25 cellular contexts compared by ENCODE assay signal in the genomic region with DNA sequence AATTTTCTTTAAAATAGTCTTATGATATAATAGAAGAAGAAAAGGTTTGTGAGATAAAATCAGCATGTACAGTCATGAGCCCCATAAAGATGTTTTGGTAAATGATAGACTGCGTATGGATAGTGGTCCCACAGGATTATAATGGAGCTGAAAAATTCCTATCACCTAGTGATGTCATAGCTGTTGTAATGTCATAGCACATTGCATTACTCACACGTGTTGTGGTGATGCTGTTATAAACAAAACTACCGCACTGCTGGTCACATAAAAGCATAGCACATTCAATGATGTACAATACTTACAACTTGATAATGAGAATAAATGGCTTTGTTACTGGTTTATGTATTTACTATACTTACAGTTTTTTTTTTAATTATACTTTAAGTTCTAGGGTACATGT.
DNase-seq lines count a peak whose midpoint lies in the region; ATAC-seq, FAIRE-seq and TF ChIP-seq lines count a peak whose summit lies in the region.
"Had no signal": no experiment of that assay in that cellular context is flagged by ENCODE, and none has a peak within 500 bp of the region (broad histone marks: within the 10 kb centered on the region; RNA-seq: fewer than 3 reads in every experiment).

No MANE protein-coding gene starts in this region.

- BruUV-seq in HepG2 (replicated peaks; lab: Mats Ljungman, UMichigan), result no TSS peak

- H3K36me3 ChIP-seq in HepG2 (replicated peaks in 1 of 2; ENCODE audit: control insufficient read depth in 1 of 2, insufficient read depth in 2 of 2, low read length in 2 of 2) (no peaks in the 10 kb centered on the region), right lobe of liver (no peaks in the 10 kb centered on the region), hepatocyte (replicated peaks; ENCODE audit: insufficient read depth, low read depth) (no peaks in the 10 kb centered on the region)
- H3K36me3 ChIP-seq: MG63 had no signal

- TF ChIP-seq RAD21 in HepG2 (CRISPR knock-in tag; IDR thresholded peaks at IDR 0.05), result no peak

- no peak for TF ChIP-seq POLR2A in HepG2 (IDR thresholded peaks at IDR 0.05; ENCODE audit: insufficient read depth in 1 of 2, low read depth in 2 of 2, low read length in 2 of 2)
- no peak for TF ChIP-seq POLR2A in right lobe of liver (IDR thresholded peaks at IDR 0.05)

- TF ChIP-seq EP300 in HepG2 (IDR thresholded peaks at IDR 0.05; ENCODE audit: low read depth in 2 of 2, low read length in 2 of 2) (no peak), HepG2 (CRISPR knock-in tag; IDR thresholded peaks at IDR 0.05; ENCODE audit: borderline replicate concordance) (no peak)

- H3K27me3 ChIP-seq in HepG2 (ENCODE audit: control insufficient read depth in 1 of 2, insufficient read depth in 2 of 2, low read length in 2 of 2) (no peaks in the 10 kb centered on the region), right lobe of liver (peaks cover 0 to 3% of the 10 kb centered on the region in 2 donors), hepatocyte (no peaks in the 10 kb centered on the region)
- H3K27me3 ChIP-seq: MG63 had no signal

- no peaks in the 10 kb centered on the region for H3K4me1 ChIP-seq in HepG2 (ENCODE audit: insufficient read depth, low read length)
- no peaks in the 10 kb centered on the region for H3K4me1 ChIP-seq in right lobe of liver
- H3K4me1 ChIP-seq in hepatocyte (ENCODE audit: insufficient read depth), result no peaks in the 10 kb centered on the region

- H3K9ac ChIP-seq in HepG2 (ENCODE audit: insufficient read depth, low read depth, low read length), result no peak overlapping the region

- in situ Hi-C loops in HepG2 (cut with HindIII; ENCODE audit: extremely low pct_ligation_motif_present, low pct_unique_long_range_greater_than_20kb) (no loop called here), KBM-7 (cut with MboI; ENCODE audit: low pct_unique_long_range_greater_than_20kb, low sequenced_read_pairs) (no loop called here)

- TF ChIP-seq CTCF in HepG2 (CRISPR knock-in tag; IDR thresholded peaks at IDR 0.05), result no peak
- TF ChIP-seq CTCF in right lobe of liver (IDR thresholded peaks at IDR 0.05), result no peak
- no peak for TF ChIP-seq CTCF in hepatocyte (IDR thresholded peaks at IDR 0.05; ENCODE audit: poor library complexity)

- H4K20me1 ChIP-seq in HepG2 (ENCODE audit: insufficient read depth, low read length) (no peaks in the 10 kb centered on the region), hepatocyte (ENCODE audit: insufficient read depth, poor library complexity, severe bottlenecking) (no peaks in the 10 kb centered on the region)

- H2AFZ ChIP-seq in HepG2 (ENCODE audit: low read length) (no peak overlapping the region), hepatocyte (no peak overlapping the region)
- H2AFZ ChIP-seq: PC-9 had no signal

- H3K9me2 ChIP-seq in hepatocyte (replicated peaks; ENCODE audit: insufficient read depth), result no peaks in the 10 kb centered on the region

- ATAC-seq in HepG2 (no peak), right lobe of liver (no peak), HG03025 (IDR thresholded peaks at IDR 0.05; ENCODE audit: low FRiP score, unreplicated experiment) (no peak), GM21423 (IDR thresholded peaks at IDR 0.05; ENCODE audit: unreplicated experiment) (no peak)
- ATAC-seq: T-helper 17 cell had no signal

- H3K79me2 ChIP-seq in HepG2 (ENCODE audit: insufficient read depth, low read length), result no peaks in the 10 kb centered on the region
- H3K79me2 ChIP-seq in hepatocyte, result no peaks in the 10 kb centered on the region

- POLR2A ChIA-PET in HepG2 (lab: Yijun Ruan, JAX), result no interaction called here

- DNase-seq in HepG2 (ENCODE audit: low spot score), result no peak
- no peak for DNase-seq in right lobe of liver
- DNase-seq in OCI-M1 (lab: John Stamatoyannopoulos, UW), result peak; percentile 37
- no peak for DNase-seq in hepatocyte (ENCODE audit: low spot score)
- DNase-seq in NOMO-1 treated with DMSO at 0.1 percent for 48 hours (lab: John Stamatoyannopoulos, UW; ENCODE audit: unreplicated experiment), result no peak
- DNase-seq in KBM-7, result no peak
- DNase-seq: CD4-positive, CD25-positive, alpha-beta regulatory T cell; GF-D8; H9; Karpas-422; MG63; NCI-H1048; NCI-H1436; NCI-H187 treated with DMSO at 0.1 percent for 48 hours; NCI-H2107; NCI-H446 treated with DMSO at 0.1 percent for 48 hours; NCI-H526 treated with DMSO at 0.1 percent for 48 hours; PC-9; SHP77; T-helper 17 cell had no signal

- H3K4me2 ChIP-seq in HepG2 (ENCODE audit: low read depth, low read length) (no peak overlapping the region), hepatocyte (peak overlapping the region; percentile 24)
- H3K4me2 ChIP-seq: PC-9 had no signal

- CTCF ChIA-PET in HepG2 (lab: Yijun Ruan, JAX; ENCODE audit: low intra/inter-chr PET ratio, low total read pairs), result no interaction called here

- intact Hi-C loops in HepG2 (cut with micrococcal nuclease; ENCODE audit: unreplicated experiment) (no loop called here), right lobe of liver (cut with DNase I) (no loop called here)

- H3K9me3 ChIP-seq in HepG2 (ENCODE audit: low read length) (no peaks in the 10 kb centered on the region), right lobe of liver (no peaks in the 10 kb centered on the region), hepatocyte (ENCODE audit: low read depth) (no peaks in the 10 kb centered on the region)
- H3K9me3 ChIP-seq: MG63 had no signal

- H3K27ac ChIP-seq in HepG2 (ENCODE audit: extremely low read length, insufficient read depth, low read length), result no peak overlapping the region
- no peak overlapping the region for H3K27ac ChIP-seq in right lobe of liver
- peak overlapping the region; percentile 24 for H3K27ac ChIP-seq in hepatocyte
- H3K27ac ChIP-seq: HL-60, PC-9 had no signal

- H3K4me3 ChIP-seq in HepG2 (replicated peaks in 1 of 3; ENCODE audit: insufficient read depth in 1 of 3, low read depth in 2 of 3, low read length in 3 of 3) (no peak overlapping the region), right lobe of liver (no peak overlapping the region), hepatocyte (no peak overlapping the region)
- H3K4me3 ChIP-seq: MG63, PC-9 had no signal

- no peak for FAIRE-seq in HepG2 (lab: Jason Lieb, UNC)
- FAIRE-seq: A204.1, GM19239 had no signal

- WGBS in HepG2 (ENCODE audit: low lambda C conversion rate), result 0% methylated on average over 3 of the region's 3 CpGs
- 51% methylated on average over 3 of the region's 3 CpGs for WGBS in right lobe of liver (ENCODE audit: insufficient coverage, low coverage, low lambda C conversion rate, missing lambda C conversion rate)
- 43% methylated on average over 3 of the region's 3 CpGs for whole genome bisulfite sequencing in hepatocyte (ENCODE audit: low lambda C conversion rate, missing lambda C conversion rate)

TF ChIP-seq in HepG2, 621 proteins besides CTCF, POLR2A, EP300 and RAD21 (continues in another document):
- TF ChIP-seq, protein P1, sequence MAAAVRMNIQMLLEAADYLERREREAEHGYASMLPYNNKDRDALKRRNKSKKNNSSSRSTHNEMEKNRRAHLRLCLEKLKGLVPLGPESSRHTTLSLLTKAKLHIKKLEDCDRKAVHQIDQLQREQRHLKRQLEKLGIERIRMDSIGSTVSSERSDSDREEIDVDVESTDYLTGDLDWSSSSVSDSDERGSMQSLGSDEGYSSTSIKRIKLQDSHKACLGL (CRISPR knock-in tag; IDR thresholded peaks at IDR 0.05), result no peak
- TF ChIP-seq ZNF629 (CRISPR knock-in tag; conservative IDR thresholded peaks at IDR 0.05) (no peak), ZNF777 (CRISPR knock-in tag; IDR thresholded peaks at IDR 0.05) (no peak), NFE2 (CRISPR knock-in tag; IDR thresholded peaks at IDR 0.05) (no peak), CREB1 (IDR thresholded peaks at IDR 0.05) (peak; percentile 29; the same call in 1 of the 2 replicates), CREB1 (CRISPR knock-in tag; IDR thresholded peaks at IDR 0.05) (no peak), ZNF260 (CRISPR knock-in tag; IDR thresholded peaks at IDR 0.05; ENCODE audit: borderline replicate concordance, low read depth) (no peak)
- TF ChIP-seq, protein P2, sequence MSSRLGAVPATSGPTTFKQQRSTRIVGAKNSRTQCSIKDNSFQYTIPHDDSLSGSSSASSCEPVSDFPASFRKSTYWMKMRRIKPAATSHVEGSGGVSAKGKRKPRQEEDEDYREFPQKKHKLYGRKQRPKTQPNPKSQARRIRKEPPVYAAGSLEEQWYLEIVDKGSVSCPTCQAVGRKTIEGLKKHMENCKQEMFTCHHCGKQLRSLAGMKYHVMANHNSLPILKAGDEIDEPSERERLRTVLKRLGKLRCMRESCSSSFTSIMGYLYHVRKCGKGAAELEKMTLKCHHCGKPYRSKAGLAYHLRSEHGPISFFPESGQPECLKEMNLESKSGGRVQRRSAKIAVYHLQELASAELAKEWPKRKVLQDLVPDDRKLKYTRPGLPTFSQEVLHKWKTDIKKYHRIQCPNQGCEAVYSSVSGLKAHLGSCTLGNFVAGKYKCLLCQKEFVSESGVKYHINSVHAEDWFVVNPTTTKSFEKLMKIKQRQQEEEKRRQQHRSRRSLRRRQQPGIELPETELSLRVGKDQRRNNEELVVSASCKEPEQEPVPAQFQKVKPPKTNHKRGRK (CRISPR knock-in tag; IDR thresholded peaks at IDR 0.05), result no peak
- TF ChIP-seq, protein P3, sequence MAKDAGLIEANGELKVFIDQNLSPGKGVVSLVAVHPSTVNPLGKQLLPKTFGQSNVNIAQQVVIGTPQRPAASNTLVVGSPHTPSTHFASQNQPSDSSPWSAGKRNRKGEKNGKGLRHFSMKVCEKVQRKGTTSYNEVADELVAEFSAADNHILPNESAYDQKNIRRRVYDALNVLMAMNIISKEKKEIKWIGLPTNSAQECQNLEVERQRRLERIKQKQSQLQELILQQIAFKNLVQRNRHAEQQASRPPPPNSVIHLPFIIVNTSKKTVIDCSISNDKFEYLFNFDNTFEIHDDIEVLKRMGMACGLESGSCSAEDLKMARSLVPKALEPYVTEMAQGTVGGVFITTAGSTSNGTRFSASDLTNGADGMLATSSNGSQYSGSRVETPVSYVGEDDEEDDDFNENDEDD (CRISPR knock-in tag; IDR thresholded peaks at IDR 0.05; ENCODE audit: borderline replicate concordance), result no peak
